In genomic region chrX:97539970-97540519, GRCh38 we compare ENCODE assay signal across 18 cellular contexts.
DNase-seq lines count a peak whose midpoint lies in the region; ATAC-seq, FAIRE-seq and TF ChIP-seq lines count a peak whose summit lies in the region.
"Had no signal": no experiment of that assay in that cellular context is flagged by ENCODE, and none has a peak within 500 bp of the region (broad histone marks: within the 10 kb centered on the region; RNA-seq: fewer than 3 reads in every experiment).

No MANE protein-coding gene starts in this region.

- H3K4me1 ChIP-seq in right cardiac atrium (ENCODE audit: control insufficient read depth, insufficient read depth, low read length), result no peaks in the 10 kb centered on the region
- H3K4me1 ChIP-seq: BE2C had no signal

- H3K27me3 ChIP-seq in right cardiac atrium (ENCODE audit: control insufficient read depth, insufficient read depth), result no peaks in the 10 kb centered on the region
- H3K27me3 ChIP-seq: BE2C had no signal

- no peak overlapping the region for H3K4me3 Mint-ChIP-seq in CD14-positive monocyte
- H3K4me3 Mint-ChIP-seq: CD8-positive, alpha-beta T cell had no signal

- H3K27ac Mint-ChIP-seq in CD14-positive monocyte, result no peak overlapping the region
- H3K27ac Mint-ChIP-seq: CD8-positive, alpha-beta T cell had no signal

- intact Hi-C loops in CD14-positive monocyte (cut with micrococcal nuclease) (no loop called here), right cardiac atrium (cut with DNase I) (no loop called here)

- H3K4me3 ChIP-seq in AG10803 (ENCODE audit: low read length) (no peak overlapping the region), right cardiac atrium (ENCODE audit: low read length) (no peak overlapping the region)

- H3K4me1 Mint-ChIP-seq in CD14-positive monocyte, result no peaks in the 10 kb centered on the region

- H3K27me3 Mint-ChIP-seq in CD14-positive monocyte (ENCODE audit: low read depth in 3 of 3), result no peaks in the 10 kb centered on the region

- no peaks in the 10 kb centered on the region for H3K9me3 ChIP-seq in right cardiac atrium (ENCODE audit: control insufficient read depth, low read length)
- H3K9me3 ChIP-seq: BE2C had no signal

- H3K27ac ChIP-seq in right cardiac atrium (ENCODE audit: low read length), result no peak overlapping the region

- no peak for ATAC-seq in right cardiac atrium
- ATAC-seq: CD8-positive, alpha-beta T cell; SK-N-SH treated with all-trans-retinoic acid at 6 μM for 48 hours had no signal

- H3K9me3 Mint-ChIP-seq in CD14-positive monocyte, result peaks cover 0 to 2% (median 0%) of the 10 kb centered on the region in 7 donors
- H3K9me3 Mint-ChIP-seq: CD8-positive, alpha-beta T cell had no signal

- peak; percentile 0 for DNase-seq in AG10803 (ENCODE audit: low read depth)
- peak; percentile 65 for DNase-seq in DMS53 (lab: John Stamatoyannopoulos, UW)
- peak; percentile 12 for DNase-seq in NCI-H69 (lab: John Stamatoyannopoulos, UW)
- DNase-seq in CD14-positive monocyte (ENCODE audit: low spot score), result no peak
- no peak for DNase-seq in right cardiac atrium
- DNase-seq in NK-92 treated with Interleukin-12 subunit alpha and Interleukin-12 subunit beta, amount 100 ng/mL, for 24 hours (lab: John Stamatoyannopoulos, UW), result no peak
- DNase-seq: BE2C; CD8-positive, alpha-beta T cell; KBM-7; NCI-H146; NCI-H2107; NCI-H2227 treated with DMSO at 0.1 percent for 48 hours; SHP77; T-helper 1 cell had no signal

- no peak for TF ChIP-seq CTCF in AG10803 (conservative IDR thresholded peaks at IDR 0.05; ENCODE audit: low read length)
- TF ChIP-seq CTCF in CD14-positive monocyte (IDR thresholded peaks at IDR 0.05), result no peak

- peak; percentile 78 for FAIRE-seq in islet of Langerhans (lab: Jason Lieb, UNC)
- FAIRE-seq: GM12892, RCC 7860 had no signal

- WGBS in right cardiac atrium, result 70% methylated on average over 2 of the region's 2 CpGs

- H3K36me3 Mint-ChIP-seq in CD14-positive monocyte, result peaks cover 0 to 1% of the 10 kb centered on the region in 2 donors
- H3K36me3 Mint-ChIP-seq: CD8-positive, alpha-beta T cell had no signal

Comparison
In these comparisons a context has a peak if more than half of its experiments do, and no peak if none do; other contexts are left out.
1. DNase-seq: peak in AG10803 (single experiment), DMS53 (single experiment) and NCI-H69 (single experiment); none in CD14-positive monocyte (single experiment), right cardiac atrium (0 of 3) and NK-92 treated with Interleukin-12 subunit alpha and Interleukin-12 subunit beta, amount 100 ng/mL, for 24 hours (single experiment).